In the genomic region with DNA sequence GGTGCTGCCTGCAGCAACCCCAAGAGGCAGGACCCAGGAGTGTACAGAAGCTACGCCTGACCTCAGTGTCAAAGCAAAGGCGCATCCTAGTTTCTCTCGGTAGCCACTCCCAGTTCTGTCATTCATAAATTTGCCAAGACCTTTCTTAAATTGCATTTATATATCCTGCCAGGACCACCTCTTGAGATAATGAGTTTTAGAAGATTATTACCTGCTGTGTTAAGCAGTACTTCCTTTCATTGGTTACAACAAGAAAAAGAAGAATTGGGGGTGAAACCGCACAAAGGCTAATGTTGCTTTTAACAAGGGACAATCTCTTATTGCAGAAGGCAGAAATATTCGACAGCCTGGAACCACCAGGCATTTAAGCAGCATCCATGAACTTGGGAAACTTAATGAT, we compare ENCODE assay signal across 3 cellular contexts.
TF ChIP-seq lines count a peak whose summit lies in the region.

No MANE protein-coding gene starts in this region.

TF ChIP-seq in SK-N-SH, 30 proteins besides CTCF, POLR2A, EP300 and RAD21:
- TF ChIP-seq, protein P1, sequence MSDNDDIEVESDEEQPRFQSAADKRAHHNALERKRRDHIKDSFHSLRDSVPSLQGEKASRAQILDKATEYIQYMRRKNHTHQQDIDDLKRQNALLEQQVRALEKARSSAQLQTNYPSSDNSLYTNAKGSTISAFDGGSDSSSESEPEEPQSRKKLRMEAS (IDR thresholded peaks at IDR 0.05; ENCODE audit: low read depth) = no peak
- no peak for TF ChIP-seq EZH2phosphoT487 (IDR thresholded peaks at IDR 0.05; ENCODE audit: borderline replicate concordance, low read depth)
- TF ChIP-seq, protein P2, sequence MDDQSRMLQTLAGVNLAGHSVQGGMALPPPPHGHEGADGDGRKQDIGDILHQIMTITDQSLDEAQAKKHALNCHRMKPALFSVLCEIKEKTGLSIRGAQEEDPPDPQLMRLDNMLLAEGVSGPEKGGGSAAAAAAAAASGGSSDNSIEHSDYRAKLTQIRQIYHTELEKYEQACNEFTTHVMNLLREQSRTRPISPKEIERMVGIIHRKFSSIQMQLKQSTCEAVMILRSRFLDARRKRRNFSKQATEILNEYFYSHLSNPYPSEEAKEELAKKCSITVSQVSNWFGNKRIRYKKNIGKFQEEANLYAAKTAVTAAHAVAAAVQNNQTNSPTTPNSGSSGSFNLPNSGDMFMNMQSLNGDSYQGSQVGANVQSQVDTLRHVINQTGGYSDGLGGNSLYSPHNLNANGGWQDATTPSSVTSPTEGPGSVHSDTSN (IDR thresholded peaks at IDR 0.05) = no peak
- TF ChIP-seq RFX5 (IDR thresholded peaks at IDR 0.05; ENCODE audit: low read length) = no peak
- no peak for TF ChIP-seq NRF1 (IDR thresholded peaks at IDR 0.05; ENCODE audit: low read depth, low read length)
- TF ChIP-seq ELF1 (IDR thresholded peaks at IDR 0.05) = no peak
- no peak for TF ChIP-seq POLR2AphosphoS5 (IDR thresholded peaks at IDR 0.05; ENCODE audit: low read depth, low read length)
- no peak for TF ChIP-seq TCF12 (IDR thresholded peaks at IDR 0.05)
- no peak for TF ChIP-seq MXI1 (IDR thresholded peaks at IDR 0.05; ENCODE audit: low read depth, low read length)
- TF ChIP-seq, protein P3, sequence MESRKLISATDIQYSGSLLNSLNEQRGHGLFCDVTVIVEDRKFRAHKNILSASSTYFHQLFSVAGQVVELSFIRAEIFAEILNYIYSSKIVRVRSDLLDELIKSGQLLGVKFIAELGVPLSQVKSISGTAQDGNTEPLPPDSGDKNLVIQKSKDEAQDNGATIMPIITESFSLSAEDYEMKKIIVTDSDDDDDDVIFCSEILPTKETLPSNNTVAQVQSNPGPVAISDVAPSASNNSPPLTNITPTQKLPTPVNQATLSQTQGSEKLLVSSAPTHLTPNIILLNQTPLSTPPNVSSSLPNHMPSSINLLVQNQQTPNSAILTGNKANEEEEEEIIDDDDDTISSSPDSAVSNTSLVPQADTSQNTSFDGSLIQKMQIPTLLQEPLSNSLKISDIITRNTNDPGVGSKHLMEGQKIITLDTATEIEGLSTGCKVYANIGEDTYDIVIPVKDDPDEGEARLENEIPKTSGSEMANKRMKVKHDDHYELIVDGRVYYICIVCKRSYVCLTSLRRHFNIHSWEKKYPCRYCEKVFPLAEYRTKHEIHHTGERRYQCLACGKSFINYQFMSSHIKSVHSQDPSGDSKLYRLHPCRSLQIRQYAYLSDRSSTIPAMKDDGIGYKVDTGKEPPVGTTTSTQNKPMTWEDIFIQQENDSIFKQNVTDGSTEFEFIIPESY (IDR thresholded peaks at IDR 0.05; ENCODE audit: borderline replicate concordance, low read depth) = no peak
- TF ChIP-seq RCOR1 (IDR thresholded peaks at IDR 0.05; ENCODE audit: low read length) = no peak
- no peak for TF ChIP-seq RXRA (IDR thresholded peaks at IDR 0.05; ENCODE audit: borderline replicate concordance, low read depth)
- no peak for TF ChIP-seq NFIC (IDR thresholded peaks at IDR 0.05; ENCODE audit: borderline replicate concordance)
- TF ChIP-seq TAF1 (IDR thresholded peaks at IDR 0.05; ENCODE audit: borderline replicate concordance, low read depth, low read length) = no peak
- no peak for TF ChIP-seq SIN3A (IDR thresholded peaks at IDR 0.05; ENCODE audit: borderline replicate concordance, low read depth, low read length)
- no peak for TF ChIP-seq YY1 (IDR thresholded peaks at IDR 0.05; ENCODE audit: low read depth)
- TF ChIP-seq TEAD4 (IDR thresholded peaks at IDR 0.05; ENCODE audit: borderline replicate concordance, insufficient read depth) = no peak
TF ChIP-seq in SK-N-SH: peak in this region for 0.

TF ChIP-seq in SK-N-SH treated with all-trans-retinoic acid at 6 μM for 48 hours, 23 proteins besides CTCF, POLR2A, EP300 and RAD21 (continues in another document):
- TF ChIP-seq ZNF565 (CRISPR knock-in tag; conservative IDR thresholded peaks at IDR 0.05; ENCODE audit: low read depth) (no peak), BACH2 (CRISPR knock-in tag; IDR thresholded peaks at IDR 0.05; ENCODE audit: borderline replicate concordance) (no peak), ISL1 (CRISPR knock-in tag; IDR thresholded peaks at IDR 0.05) (no peak), CSDC2 (CRISPR knock-in tag; IDR thresholded peaks at IDR 0.05) (no peak), TOX (CRISPR knock-in tag; IDR thresholded peaks at IDR 0.05; ENCODE audit: borderline replicate concordance) (no peak), ESRRG (CRISPR knock-in tag; IDR thresholded peaks at IDR 0.05) (no peak), RARB (CRISPR knock-in tag; IDR thresholded peaks at IDR 0.05) (no peak), GLIS3 (CRISPR knock-in tag; IDR thresholded peaks at IDR 0.05) (no peak), ZFP3 (CRISPR knock-in tag; IDR thresholded peaks at IDR 0.05) (no peak)
- TF ChIP-seq, protein P4, sequence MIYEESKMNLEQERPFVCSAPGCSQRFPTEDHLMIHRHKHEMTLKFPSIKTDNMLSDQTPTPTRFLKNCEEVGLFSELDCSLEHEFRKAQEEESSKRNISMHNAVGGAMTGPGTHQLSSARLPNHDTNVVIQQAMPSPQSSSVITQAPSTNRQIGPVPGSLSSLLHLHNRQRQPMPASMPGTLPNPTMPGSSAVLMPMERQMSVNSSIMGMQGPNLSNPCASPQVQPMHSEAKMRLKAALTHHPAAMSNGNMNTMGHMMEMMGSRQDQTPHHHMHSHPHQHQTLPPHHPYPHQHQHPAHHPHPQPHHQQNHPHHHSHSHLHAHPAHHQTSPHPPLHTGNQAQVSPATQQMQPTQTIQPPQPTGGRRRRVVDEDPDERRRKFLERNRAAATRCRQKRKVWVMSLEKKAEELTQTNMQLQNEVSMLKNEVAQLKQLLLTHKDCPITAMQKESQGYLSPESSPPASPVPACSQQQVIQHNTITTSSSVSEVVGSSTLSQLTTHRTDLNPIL (CRISPR knock-in tag; IDR thresholded peaks at IDR 0.05; ENCODE audit: low read depth) = no peak
- TF ChIP-seq, protein P5, sequence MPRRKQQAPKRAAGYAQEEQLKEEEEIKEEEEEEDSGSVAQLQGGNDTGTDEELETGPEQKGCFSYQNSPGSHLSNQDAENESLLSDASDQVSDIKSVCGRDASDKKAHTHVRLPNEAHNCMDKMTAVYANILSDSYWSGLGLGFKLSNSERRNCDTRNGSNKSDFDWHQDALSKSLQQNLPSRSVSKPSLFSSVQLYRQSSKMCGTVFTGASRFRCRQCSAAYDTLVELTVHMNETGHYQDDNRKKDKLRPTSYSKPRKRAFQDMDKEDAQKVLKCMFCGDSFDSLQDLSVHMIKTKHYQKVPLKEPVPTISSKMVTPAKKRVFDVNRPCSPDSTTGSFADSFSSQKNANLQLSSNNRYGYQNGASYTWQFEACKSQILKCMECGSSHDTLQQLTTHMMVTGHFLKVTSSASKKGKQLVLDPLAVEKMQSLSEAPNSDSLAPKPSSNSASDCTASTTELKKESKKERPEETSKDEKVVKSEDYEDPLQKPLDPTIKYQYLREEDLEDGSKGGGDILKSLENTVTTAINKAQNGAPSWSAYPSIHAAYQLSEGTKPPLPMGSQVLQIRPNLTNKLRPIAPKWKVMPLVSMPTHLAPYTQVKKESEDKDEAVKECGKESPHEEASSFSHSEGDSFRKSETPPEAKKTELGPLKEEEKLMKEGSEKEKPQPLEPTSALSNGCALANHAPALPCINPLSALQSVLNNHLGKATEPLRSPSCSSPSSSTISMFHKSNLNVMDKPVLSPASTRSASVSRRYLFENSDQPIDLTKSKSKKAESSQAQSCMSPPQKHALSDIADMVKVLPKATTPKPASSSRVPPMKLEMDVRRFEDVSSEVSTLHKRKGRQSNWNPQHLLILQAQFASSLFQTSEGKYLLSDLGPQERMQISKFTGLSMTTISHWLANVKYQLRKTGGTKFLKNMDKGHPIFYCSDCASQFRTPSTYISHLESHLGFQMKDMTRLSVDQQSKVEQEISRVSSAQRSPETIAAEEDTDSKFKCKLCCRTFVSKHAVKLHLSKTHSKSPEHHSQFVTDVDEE (CRISPR knock-in tag; IDR thresholded peaks at IDR 0.05) = no peak
- TF ChIP-seq, protein P6, sequence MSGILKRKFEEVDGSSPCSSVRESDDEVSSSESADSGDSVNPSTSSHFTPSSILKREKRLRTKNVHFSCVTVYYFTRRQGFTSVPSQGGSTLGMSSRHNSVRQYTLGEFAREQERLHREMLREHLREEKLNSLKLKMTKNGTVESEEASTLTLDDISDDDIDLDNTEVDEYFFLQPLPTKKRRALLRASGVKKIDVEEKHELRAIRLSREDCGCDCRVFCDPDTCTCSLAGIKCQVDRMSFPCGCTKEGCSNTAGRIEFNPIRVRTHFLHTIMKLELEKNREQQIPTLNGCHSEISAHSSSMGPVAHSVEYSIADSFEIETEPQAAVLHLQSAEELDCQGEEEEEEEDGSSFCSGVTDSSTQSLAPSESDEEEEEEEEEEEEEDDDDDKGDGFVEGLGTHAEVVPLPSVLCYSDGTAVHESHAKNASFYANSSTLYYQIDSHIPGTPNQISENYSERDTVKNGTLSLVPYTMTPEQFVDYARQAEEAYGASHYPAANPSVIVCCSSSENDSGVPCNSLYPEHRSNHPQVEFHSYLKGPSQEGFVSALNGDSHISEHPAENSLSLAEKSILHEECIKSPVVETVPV (CRISPR knock-in tag; IDR thresholded peaks at IDR 0.05) = no peak

TF ChIP-seq in neural cell, 6 proteins besides CTCF, POLR2A, EP300 and RAD21:
- TF ChIP-seq MXI1 (conservative IDR thresholded peaks at IDR 0.05; ENCODE audit: poor library complexity, severe bottlenecking) (no peak), POLR2AphosphoS5 (IDR thresholded peaks at IDR 0.05) (peak; percentile 41), SMC3 (conservative IDR thresholded peaks at IDR 0.05; ENCODE audit: poor library complexity) (no peak), EZH2 (IDR thresholded peaks at IDR 0.05; ENCODE audit: borderline replicate concordance, insufficient read depth, low read length, poor library complexity, severe bottlenecking) (no peak), TAF1 (IDR thresholded peaks at IDR 0.05; ENCODE audit: low read depth) (no peak)
- TF ChIP-seq, protein P7, sequence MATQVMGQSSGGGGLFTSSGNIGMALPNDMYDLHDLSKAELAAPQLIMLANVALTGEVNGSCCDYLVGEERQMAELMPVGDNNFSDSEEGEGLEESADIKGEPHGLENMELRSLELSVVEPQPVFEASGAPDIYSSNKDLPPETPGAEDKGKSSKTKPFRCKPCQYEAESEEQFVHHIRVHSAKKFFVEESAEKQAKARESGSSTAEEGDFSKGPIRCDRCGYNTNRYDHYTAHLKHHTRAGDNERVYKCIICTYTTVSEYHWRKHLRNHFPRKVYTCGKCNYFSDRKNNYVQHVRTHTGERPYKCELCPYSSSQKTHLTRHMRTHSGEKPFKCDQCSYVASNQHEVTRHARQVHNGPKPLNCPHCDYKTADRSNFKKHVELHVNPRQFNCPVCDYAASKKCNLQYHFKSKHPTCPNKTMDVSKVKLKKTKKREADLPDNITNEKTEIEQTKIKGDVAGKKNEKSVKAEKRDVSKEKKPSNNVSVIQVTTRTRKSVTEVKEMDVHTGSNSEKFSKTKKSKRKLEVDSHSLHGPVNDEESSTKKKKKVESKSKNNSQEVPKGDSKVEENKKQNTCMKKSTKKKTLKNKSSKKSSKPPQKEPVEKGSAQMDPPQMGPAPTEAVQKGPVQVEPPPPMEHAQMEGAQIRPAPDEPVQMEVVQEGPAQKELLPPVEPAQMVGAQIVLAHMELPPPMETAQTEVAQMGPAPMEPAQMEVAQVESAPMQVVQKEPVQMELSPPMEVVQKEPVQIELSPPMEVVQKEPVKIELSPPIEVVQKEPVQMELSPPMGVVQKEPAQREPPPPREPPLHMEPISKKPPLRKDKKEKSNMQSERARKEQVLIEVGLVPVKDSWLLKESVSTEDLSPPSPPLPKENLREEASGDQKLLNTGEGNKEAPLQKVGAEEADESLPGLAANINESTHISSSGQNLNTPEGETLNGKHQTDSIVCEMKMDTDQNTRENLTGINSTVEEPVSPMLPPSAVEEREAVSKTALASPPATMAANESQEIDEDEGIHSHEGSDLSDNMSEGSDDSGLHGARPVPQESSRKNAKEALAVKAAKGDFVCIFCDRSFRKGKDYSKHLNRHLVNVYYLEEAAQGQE (IDR thresholded peaks at IDR 0.05; ENCODE audit: borderline replicate concordance) = no peak
